In the genomic region with DNA sequence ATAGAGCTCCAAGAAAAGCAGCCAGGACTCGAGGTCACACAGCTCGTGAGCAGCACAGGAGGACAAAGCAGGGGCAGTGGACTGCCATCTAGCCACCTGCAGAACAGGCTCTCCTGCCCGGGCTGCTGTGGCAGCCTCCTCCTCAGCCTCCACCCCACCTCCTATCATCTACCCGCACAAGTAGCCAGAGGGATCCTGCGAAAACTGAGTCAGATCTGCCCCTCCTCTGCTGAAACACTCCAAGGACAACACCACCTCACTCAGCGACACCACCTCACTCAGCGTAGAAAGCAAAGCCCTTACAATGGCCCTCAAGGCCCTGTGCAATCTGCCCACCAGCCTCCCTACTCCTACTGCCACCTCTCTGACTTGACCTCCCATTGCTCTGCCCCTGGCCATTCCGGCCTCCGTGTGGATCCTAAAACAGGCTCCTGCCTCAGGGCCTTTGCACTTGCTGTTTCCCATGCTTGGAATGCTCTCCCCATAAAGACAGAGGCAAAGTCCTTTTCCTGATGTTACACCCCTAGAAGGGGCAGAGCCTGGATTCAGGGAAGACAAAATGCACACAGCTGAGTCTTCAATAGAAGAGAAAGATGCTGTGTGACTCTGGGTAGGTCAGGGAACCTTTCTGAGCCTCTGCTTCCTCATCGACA, we compare ENCODE assay signal across 2 cellular contexts.
A peak's percentile ranks its signal among the peaks of the same experiment; 100 is the strongest.
TF ChIP-seq lines count a peak whose summit lies in the region.

No MANE protein-coding gene starts in this region.

TF ChIP-seq in HEK293, 187 proteins besides CTCF, POLR2A, EP300 and RAD21 (continued from another document):
- peak; percentile 89 for TF ChIP-seq ZNF623 (tag by site-specific recombination; IDR thresholded peaks at IDR 0.05)

TF ChIP-seq in GM23338, 12 proteins besides CTCF, POLR2A, EP300 and RAD21 (continued from another document):
- no peak for TF ChIP-seq EZH2phosphoT487 (IDR thresholded peaks at IDR 0.05; ENCODE audit: unreplicated experiment)
- TF ChIP-seq, protein P1, sequence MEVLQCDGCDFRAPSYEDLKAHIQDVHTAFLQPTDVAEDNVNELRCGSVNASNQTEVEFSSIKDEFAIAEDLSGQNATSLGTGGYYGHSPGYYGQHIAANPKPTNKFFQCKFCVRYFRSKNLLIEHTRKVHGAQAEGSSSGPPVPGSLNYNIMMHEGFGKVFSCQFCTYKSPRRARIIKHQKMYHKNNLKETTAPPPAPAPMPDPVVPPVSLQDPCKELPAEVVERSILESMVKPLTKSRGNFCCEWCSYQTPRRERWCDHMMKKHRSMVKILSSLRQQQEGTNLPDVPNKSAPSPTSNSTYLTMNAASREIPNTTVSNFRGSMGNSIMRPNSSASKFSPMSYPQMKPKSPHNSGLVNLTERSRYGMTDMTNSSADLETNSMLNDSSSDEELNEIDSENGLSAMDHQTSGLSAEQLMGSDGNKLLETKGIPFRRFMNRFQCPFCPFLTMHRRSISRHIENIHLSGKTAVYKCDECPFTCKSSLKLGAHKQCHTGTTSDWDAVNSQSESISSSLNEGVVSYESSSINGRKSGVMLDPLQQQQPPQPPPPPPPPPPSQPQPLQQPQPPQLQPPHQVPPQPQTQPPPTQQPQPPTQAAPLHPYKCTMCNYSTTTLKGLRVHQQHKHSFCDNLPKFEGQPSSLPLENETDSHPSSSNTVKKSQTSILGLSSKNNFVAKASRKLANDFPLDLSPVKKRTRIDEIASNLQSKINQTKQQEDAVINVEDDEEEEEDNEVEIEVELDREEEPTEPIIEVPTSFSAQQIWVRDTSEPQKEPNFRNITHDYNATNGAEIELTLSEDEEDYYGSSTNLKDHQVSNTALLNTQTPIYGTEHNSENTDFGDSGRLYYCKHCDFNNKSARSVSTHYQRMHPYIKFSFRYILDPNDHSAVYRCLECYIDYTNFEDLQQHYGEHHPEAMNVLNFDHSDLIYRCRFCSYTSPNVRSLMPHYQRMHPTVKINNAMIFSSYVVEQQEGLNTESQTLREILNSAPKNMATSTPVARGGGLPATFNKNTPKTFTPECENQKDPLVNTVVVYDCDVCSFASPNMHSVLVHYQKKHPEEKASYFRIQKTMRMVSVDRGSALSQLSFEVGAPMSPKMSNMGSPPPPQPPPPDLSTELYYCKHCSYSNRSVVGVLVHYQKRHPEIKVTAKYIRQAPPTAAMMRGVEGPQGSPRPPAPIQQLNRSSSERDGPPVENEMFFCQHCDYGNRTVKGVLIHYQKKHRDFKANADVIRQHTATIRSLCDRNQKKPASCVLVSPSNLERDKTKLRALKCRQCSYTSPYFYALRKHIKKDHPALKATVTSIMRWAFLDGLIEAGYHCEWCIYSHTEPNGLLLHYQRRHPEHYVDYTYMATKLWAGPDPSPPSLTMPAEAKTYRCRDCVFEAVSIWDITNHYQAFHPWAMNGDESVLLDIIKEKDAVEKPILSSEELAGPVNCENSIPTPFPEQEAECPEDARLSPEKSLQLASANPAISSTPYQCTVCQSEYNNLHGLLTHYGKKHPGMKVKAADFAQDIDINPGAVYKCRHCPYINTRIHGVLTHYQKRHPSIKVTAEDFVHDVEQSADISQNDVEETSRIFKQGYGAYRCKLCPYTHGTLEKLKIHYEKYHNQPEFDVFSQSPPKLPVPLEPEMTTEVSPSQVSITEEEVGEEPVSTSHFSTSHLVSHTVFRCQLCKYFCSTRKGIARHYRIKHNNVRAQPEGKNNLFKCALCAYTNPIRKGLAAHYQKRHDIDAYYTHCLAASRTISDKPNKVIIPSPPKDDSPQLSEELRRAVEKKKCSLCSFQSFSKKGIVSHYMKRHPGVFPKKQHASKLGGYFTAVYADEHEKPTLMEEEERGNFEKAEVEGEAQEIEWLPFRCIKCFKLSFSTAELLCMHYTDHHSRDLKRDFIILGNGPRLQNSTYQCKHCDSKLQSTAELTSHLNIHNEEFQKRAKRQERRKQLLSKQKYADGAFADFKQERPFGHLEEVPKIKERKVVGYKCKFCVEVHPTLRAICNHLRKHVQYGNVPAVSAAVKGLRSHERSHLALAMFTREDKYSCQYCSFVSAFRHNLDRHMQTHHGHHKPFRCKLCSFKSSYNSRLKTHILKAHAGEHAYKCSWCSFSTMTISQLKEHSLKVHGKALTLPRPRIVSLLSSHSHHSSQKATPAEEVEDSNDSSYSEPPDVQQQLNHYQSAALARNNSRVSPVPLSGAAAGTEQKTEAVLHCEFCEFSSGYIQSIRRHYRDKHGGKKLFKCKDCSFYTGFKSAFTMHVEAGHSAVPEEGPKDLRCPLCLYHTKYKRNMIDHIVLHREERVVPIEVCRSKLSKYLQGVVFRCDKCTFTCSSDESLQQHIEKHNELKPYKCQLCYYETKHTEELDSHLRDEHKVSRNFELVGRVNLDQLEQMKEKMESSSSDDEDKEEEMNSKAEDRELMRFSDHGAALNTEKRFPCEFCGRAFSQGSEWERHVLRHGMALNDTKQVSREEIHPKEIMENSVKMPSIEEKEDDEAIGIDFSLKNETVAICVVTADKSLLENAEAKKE (CRISPR knock-in tag; IDR thresholded peaks at IDR 0.05): no peak
- TF ChIP-seq EZH2 (IDR thresholded peaks at IDR 0.05; ENCODE audit: low read depth, unreplicated experiment): no peak
